In the genomic region with DNA sequence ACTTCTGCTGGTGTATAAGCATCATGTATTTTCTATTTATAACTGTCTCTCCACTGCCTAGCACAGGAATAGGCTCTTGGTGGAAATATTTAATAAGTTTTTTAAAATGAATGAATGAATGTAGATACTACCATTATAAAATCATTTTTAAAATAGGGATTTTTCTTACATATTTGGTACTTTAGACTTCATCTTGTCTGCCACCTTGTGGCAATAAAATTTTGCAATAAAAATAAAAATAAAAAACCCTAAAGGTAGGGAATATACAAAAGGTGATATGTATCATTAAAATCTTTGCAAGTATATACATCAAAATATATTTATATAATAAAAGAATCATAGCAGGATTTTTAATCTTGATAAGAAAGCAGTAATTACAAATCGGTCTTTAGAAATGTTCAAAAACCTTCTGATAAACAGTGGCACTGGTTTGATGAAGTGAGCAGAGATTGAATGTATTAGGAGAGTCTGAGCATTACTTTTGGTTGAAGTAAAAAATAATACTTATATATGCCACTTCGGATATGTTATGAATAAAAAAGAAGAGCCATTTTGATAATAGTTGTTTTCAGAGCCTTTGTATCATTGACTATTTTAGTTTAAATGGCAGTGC, we compare ENCODE assay signal across 9 cellular contexts.
DNase-seq lines count a peak whose midpoint lies in the region; FAIRE-seq and TF ChIP-seq lines count a peak whose summit lies in the region.
"Had no signal": no experiment of that assay in that cellular context is flagged by ENCODE, and none has a peak within 500 bp of the region (broad histone marks: within the 10 kb centered on the region; RNA-seq: fewer than 3 reads in every experiment).

No MANE protein-coding gene starts in this region.

- intact Hi-C loops in ascending aorta (cut with DNase I) (loop anchor here (10.0 kb wide), 1 partner anchor 241 kb away; no protein-coding TSS in a partner anchor), kidney (cut with DNase I) (no loop called here)

- H3K4me1 Mint-ChIP-seq in HFFc6 (ENCODE audit: low read depth) = no peaks in the 10 kb centered on the region

- peak; percentile 85 for FAIRE-seq in kidney (lab: Jason Lieb, UNC)

- DNase-seq in AG09309 (ENCODE audit: low read depth) (no peak), HFFc6 (no peak), ascending aorta (ENCODE audit: low spot score in 2 of 2) (no peak), kidney (no peak), T-helper 9 cell (no peak), UCSD-AML1 (lab: John Stamatoyannopoulos, UW; ENCODE audit: unreplicated experiment) (no peak), iPS-NIHi7 (ENCODE audit: extremely low spot score) (no peak), NCI-H1930 (lab: John Stamatoyannopoulos, UW) (no peak)
- DNase-seq: NCI-H1092 had no signal

- no peak overlapping the region for H3K9ac ChIP-seq in kidney (ENCODE audit: low read length in 2 of 2)

- H3K27me3 ChIP-seq in ascending aorta = no peaks in the 10 kb centered on the region

- no peak overlapping the region for H3K4me3 Mint-ChIP-seq in HFFc6

- TF ChIP-seq CTCF in AG09309 (IDR thresholded peaks at IDR 0.05; ENCODE audit: control insufficient read depth, insufficient read depth, low read depth, low read length, missing control alignments) = peak; percentile 21
- TF ChIP-seq CTCF in HFFc6 (IDR thresholded peaks at IDR 0.05) = peak; percentile 78
- TF ChIP-seq CTCF in ascending aorta (IDR thresholded peaks at IDR 0.05) = peak in 2 of 3 experiments; percentile 7 to 36
- TF ChIP-seq CTCF in kidney (IDR thresholded peaks at IDR 0.05; ENCODE audit: borderline replicate concordance, extremely low read depth, insufficient read depth) = peak; percentile 34

- no peak overlapping the region for H3K27ac Mint-ChIP-seq in HFFc6

- H3K4me1 ChIP-seq in ascending aorta = no peaks in the 10 kb centered on the region
- no peaks in the 10 kb centered on the region for H3K4me1 ChIP-seq in kidney (ENCODE audit: control insufficient read depth in 1 of 2, insufficient read depth in 1 of 2, low read depth in 1 of 2, low read length in 2 of 2)

- H3K4me3 ChIP-seq in AG09309 (ENCODE audit: control insufficient read depth, low read depth, low read length) = no peak overlapping the region
- no peak overlapping the region for H3K4me3 ChIP-seq in ascending aorta
- H3K4me3 ChIP-seq in kidney (ENCODE audit: low read length in 2 of 2) = no peak overlapping the region

- H3K9me3 Mint-ChIP-seq in HFFc6 = no peaks in the 10 kb centered on the region

- no peaks in the 10 kb centered on the region; the same call in 1 of the 2 replicates for H3K27me3 Mint-ChIP-seq in HFFc6 (ENCODE audit: insufficient read depth)

- H3K27ac ChIP-seq in ascending aorta = no peak overlapping the region
- H3K27ac ChIP-seq in kidney (ENCODE audit: low read depth in 2 of 2, low read length in 2 of 2) = no peak overlapping the region

- H3K36me3 ChIP-seq in ascending aorta = no peaks in the 10 kb centered on the region
- H3K36me3 ChIP-seq in kidney (ENCODE audit: control insufficient read depth in 1 of 2, insufficient read depth in 2 of 2, low read length in 2 of 2) = no peaks in the 10 kb centered on the region

- H3K36me3 Mint-ChIP-seq in HFFc6 (ENCODE audit: low read depth) = no peaks in the 10 kb centered on the region

- H3K9me3 ChIP-seq in ascending aorta (no peaks in the 10 kb centered on the region), kidney (ENCODE audit: control insufficient read depth in 1 of 2, low read length in 2 of 2) (no peaks in the 10 kb centered on the region)

Comparison
In these comparisons a context has a peak if more than half of its experiments do, and no peak if none do; other contexts are left out.
1. CTCF ChIP-seq: peak in every context shown above with its lines; median percentile 78 in HFFc6; 34 in kidney; 22 in ascending aorta; 21 in AG09309.